In genomic region chr2:159032580-159032979, GRCh38 we compare ENCODE assay signal across 26 cellular contexts.
A peak's percentile ranks its signal among the peaks of the same experiment; 100 is the strongest.
DNase-seq lines count a peak whose midpoint lies in the region; ATAC-seq and TF ChIP-seq lines count a peak whose summit lies in the region.
"Had no signal": no experiment of that assay in that cellular context is flagged by ENCODE, and none has a peak within 500 bp of the region (broad histone marks: within the 10 kb centered on the region; RNA-seq: fewer than 3 reads in every experiment).

No MANE protein-coding gene starts in this region.

- H2AK5ac ChIP-seq in trophoblast cell (ENCODE audit: low read length): no peak overlapping the region

- H4K91ac ChIP-seq in trophoblast cell (ENCODE audit: low read depth, low read length): no peak overlapping the region

- no peak overlapping the region for H3K18ac ChIP-seq in trophoblast cell (ENCODE audit: low read length)

- peaks cover 13% of the 10 kb centered on the region for H3K79me1 ChIP-seq in trophoblast cell (ENCODE audit: low read length)

- no peak for TF ChIP-seq CTCF in uterus (IDR thresholded peaks at IDR 0.05)

- H3K9ac ChIP-seq in adipocyte (ENCODE audit: low read length) (peak overlapping the region; percentile 49), trophoblast cell (ENCODE audit: low read length) (no peak overlapping the region)
- H3K9ac ChIP-seq: BLaER1 treated with 17β-estradiol and CSF1 and Interleukin-3, amounts not matched to agents 10 nM and 100 nM had no signal

- H2AFZ ChIP-seq in trophoblast cell (ENCODE audit: insufficient read depth, low read length, poor library complexity): no peak overlapping the region

- no peak overlapping the region for H3K23ac ChIP-seq in trophoblast cell (ENCODE audit: low read length)

- H3K4ac ChIP-seq in trophoblast cell (ENCODE audit: low read depth, low read length): peak overlapping the region; percentile 49

- no peak overlapping the region for H3K4me2 ChIP-seq in trophoblast cell (ENCODE audit: low read length)
- H3K4me2 ChIP-seq: BLaER1 treated with 17β-estradiol and CSF1 and Interleukin-3, amounts not matched to agents 10 nM and 100 nM had no signal

- peaks cover 2% of the 10 kb centered on the region for H3K79me2 ChIP-seq in trophoblast cell (ENCODE audit: control insufficient read depth, insufficient read depth, low read length, poor library complexity)

- intact Hi-C loops in left ventricle myocardium superior (cut with micrococcal nuclease): no loop called here
- intact Hi-C loops in uterus (cut with DNase I; ENCODE audit: low total_unique reads): no loop called here

- ATAC-seq in left ventricle myocardium superior: peak; percentile 1
- ATAC-seq: activated naive CD4-positive, alpha-beta T cell treated with anti-CD3 and anti-CD28 coated beads, Interleukin-2, amount 50 U/mL, for 72 hours; left lung; stimulated activated effector memory CD8-positive, alpha-beta T cell treated with anti-CD3 and anti-CD28 coated beads, Interleukin-12 subunit alpha, Interleukin-12 subunit beta, amount 100 ng/mL, for 72 hours; T-cell had no signal

- H4K8ac ChIP-seq in trophoblast cell (ENCODE audit: low read depth, low read length): no peak overlapping the region

- WGBS in trophoblast cell (ENCODE audit: extremely low coverage, insufficient coverage, insufficient read length): no CpG with 5 or more reads among the region's 2 CpGs

- no peak for DNase-seq in adipocyte (ENCODE audit: low read depth)
- no peak for DNase-seq in left ventricle myocardium superior
- no peak for DNase-seq in trophoblast cell
- no peak for DNase-seq in uterus
- no peak for DNase-seq in HPDE6-E6E7 (ENCODE audit: extremely low spot score)
- no peak for DNase-seq in DMS153 (lab: John Stamatoyannopoulos, UW)
- no peak for DNase-seq in NCI-H69 (lab: John Stamatoyannopoulos, UW)
- DNase-seq: activated CD4-positive, alpha-beta T cell treated with anti-CD3 and anti-CD28 coated beads, Interleukin-2, amount 10 ng/mL, durations not matched to agents 24 days and 14 days; activated CD8-positive, alpha-beta memory T cell treated with anti-CD3 and anti-CD28 coated beads for 24 hours; activated T-cell treated with anti-CD3 and anti-CD28 coated beads for 4 hours; anterior cingulate cortex; central memory CD4-positive, alpha-beta T cell; DMS53; glutamatergic neuron; islet precursor cell; left lung; midbrain; naive B cell; NCI-H146; stimulated activated CD4-positive, alpha-beta T cell treated with anti-CD3 and anti-CD28 coated beads, Interleukin-15, amount 100 ng/mL, for 24 hours; stimulated activated CD4-positive, alpha-beta T cell treated with anti-CD3 and anti-CD28 coated beads, Interleukin-4, amount 100 ng/mL, for 4 hours; T-cell had no signal

- H4K12ac ChIP-seq in trophoblast cell (ENCODE audit: low read depth, low read length): no peak overlapping the region

- H3K27ac ChIP-seq in trophoblast cell (ENCODE audit: low read depth, low read length): no peak overlapping the region
- peak overlapping the region; percentile 77 to 82 for H3K27ac ChIP-seq in uterus
- H3K27ac ChIP-seq: BLaER1 treated with 17β-estradiol and CSF1 and Interleukin-3, amounts not matched to agents 10 nM and 100 nM; prostate gland had no signal

- H3K9me3 ChIP-seq in adipocyte (ENCODE audit: control insufficient read depth, low read length) (no peaks in the 10 kb centered on the region), trophoblast cell (ENCODE audit: insufficient read depth, low read depth, low read length) (no peaks in the 10 kb centered on the region), uterus (no peaks in the 10 kb centered on the region)
- H3K9me3 ChIP-seq: left lung, prostate gland had no signal

- H3K36me3 ChIP-seq in adipocyte (ENCODE audit: control insufficient read depth, insufficient read depth, low read length, severe bottlenecking) (peaks cover 3% of the 10 kb centered on the region), trophoblast cell (ENCODE audit: control insufficient read depth in 1 of 2, insufficient read depth in 2 of 2, low read length in 2 of 2) (peaks cover 0 to 2% of the 10 kb centered on the region in 2 experiments), uterus (no peaks in the 10 kb centered on the region)
- H3K36me3 ChIP-seq: BLaER1 treated with 17β-estradiol and CSF1 and Interleukin-3, amounts not matched to agents 10 nM and 100 nM; left lung; prostate gland had no signal

- H2BK120ac ChIP-seq in trophoblast cell (ENCODE audit: insufficient read depth, low read length, poor library complexity): peak overlapping the region; percentile 32

- H3K4me1 ChIP-seq in adipocyte (ENCODE audit: control insufficient read depth, insufficient read depth, low read length) (peaks cover 31% of the 10 kb centered on the region), trophoblast cell (ENCODE audit: control insufficient read depth in 1 of 2, insufficient read depth in 2 of 2, low read length in 2 of 2) (peaks cover 18 to 25% of the 10 kb centered on the region in 2 experiments), uterus (peaks cover 12 to 17% of the 10 kb centered on the region in 2 donors)
- H3K4me1 ChIP-seq: prostate gland had no signal

- H3K4me3 ChIP-seq in adipocyte (ENCODE audit: low read length): no peak overlapping the region
- H3K4me3 ChIP-seq in trophoblast cell (ENCODE audit: low read depth, low read length): no peak overlapping the region
- H3K4me3 ChIP-seq in uterus: no peak overlapping the region
- H3K4me3 ChIP-seq: BLaER1 treated with 17β-estradiol and CSF1 and Interleukin-3, amounts not matched to agents 10 nM and 100 nM; left lung; prostate gland had no signal

- H2BK12ac ChIP-seq in trophoblast cell (ENCODE audit: low read length): no peak overlapping the region

- H3K14ac ChIP-seq in trophoblast cell (ENCODE audit: low read length): no peak overlapping the region

- H3K27me3 ChIP-seq in adipocyte (replicated peaks; ENCODE audit: control insufficient read depth, insufficient read depth, low read length) (no peaks in the 10 kb centered on the region), trophoblast cell (ENCODE audit: insufficient read depth, low read length) (no peaks in the 10 kb centered on the region), uterus (no peaks in the 10 kb centered on the region)
- H3K27me3 ChIP-seq: BLaER1 treated with 17β-estradiol and CSF1 and Interleukin-3, amounts not matched to agents 10 nM and 100 nM; left lung had no signal

- TF ChIP-seq POLR2A in uterus (IDR thresholded peaks at IDR 0.05): no peak

- H2BK5ac ChIP-seq in trophoblast cell (ENCODE audit: low read depth, low read length, poor library complexity): no peak overlapping the region
